ENCODE assay signal across 18 cellular contexts in genomic region chr1:203478231-203478630, GRCh38. TPM values are rescaled to one million over a fixed set of nuclear protein-coding genes. Genes with fewer than 3 reads are reported as not detected.
DNase-seq lines count a peak whose midpoint lies in the region; ATAC-seq, FAIRE-seq and TF ChIP-seq lines count a peak whose summit lies in the region.
"Had no signal": no experiment of that assay in that cellular context is flagged by ENCODE, and none has a peak within 500 bp of the region (broad histone marks: within the 10 kb centered on the region; RNA-seq: fewer than 3 reads in every experiment).

No MANE protein-coding gene starts in this region.

- CTCF ChIA-PET in GM12878 (lab: Yijun Ruan, JAX): interaction anchor here (0.6 to 8.2 kb wide), 14 partner anchors 10 to 306 kb away, joined by 3 to 80 read pairs (median 4); no protein-coding TSS in a partner anchor

- H3K4me1 ChIP-seq in GM12878 (ENCODE audit: control insufficient read depth, insufficient read depth, low read length) (peaks cover 9% of the 10 kb centered on the region; the same call in 1 of the 2 replicates), mesenchymal stem cell (ENCODE audit: control insufficient read depth, insufficient read depth, low read depth, low read length) (peaks cover 7% of the 10 kb centered on the region), suprapubic skin (peaks cover 39% of the 10 kb centered on the region), osteoblast (ENCODE audit: insufficient read depth, low read length) (peaks cover 39% of the 10 kb centered on the region)

- H3K18ac ChIP-seq in mesenchymal stem cell (ENCODE audit: low read depth in 1 of 2, low read length in 2 of 2): no peak overlapping the region

- no peak overlapping the region for H3K4me3 ChIP-seq in GM12878
- H3K4me3 ChIP-seq in mesenchymal stem cell (ENCODE audit: insufficient read depth in 1 of 2, low read depth in 1 of 2, low read length in 2 of 2): no peak overlapping the region
- H3K4me3 ChIP-seq in suprapubic skin: peak overlapping the region; percentile 48
- no peak overlapping the region for H3K4me3 ChIP-seq in osteoblast (ENCODE audit: insufficient read depth, low read length)
- H3K4me3 ChIP-seq: MG63 had no signal

- H3K9me3 ChIP-seq in GM12878 (replicated peaks; ENCODE audit: control insufficient read depth, insufficient read depth, low read length) (no peaks in the 10 kb centered on the region), mesenchymal stem cell (ENCODE audit: control insufficient read depth, low read length) (no peaks in the 10 kb centered on the region), suprapubic skin (no peaks in the 10 kb centered on the region), osteoblast (ENCODE audit: low read depth, low read length) (no peaks in the 10 kb centered on the region)
- H3K9me3 ChIP-seq: MG63 had no signal

- peak; percentile 19; the same call in 2 of the 3 replicates for ATAC-seq in GM12878
- ATAC-seq in HG03521 (IDR thresholded peaks at IDR 0.05; ENCODE audit: unreplicated experiment): no peak
- ATAC-seq in GM21367 (IDR thresholded peaks at IDR 0.05; ENCODE audit: unreplicated experiment): no peak
- ATAC-seq: activated naive CD4-positive, alpha-beta T cell treated with anti-CD3 and anti-CD28 coated beads, Interleukin-2, amount 50 U/mL, for 72 hours; left colon had no signal

- H3K4me2 ChIP-seq in GM12878 (ENCODE audit: control insufficient read depth, insufficient read depth) (0 out of 2 replicates have a peak overlapping the region, but pooled peaks have one; percentile 18), mesenchymal stem cell (ENCODE audit: low read length, poor library complexity, severe bottlenecking) (no peak overlapping the region), osteoblast (ENCODE audit: insufficient read depth, low read length) (no peak overlapping the region)

- H3K27ac ChIP-seq in GM12878 (ENCODE audit: control insufficient read depth, insufficient read depth) (no peak overlapping the region), mesenchymal stem cell (ENCODE audit: low read length, poor library complexity, severe bottlenecking) (no peak overlapping the region), suprapubic skin (peak overlapping the region; percentile 78), osteoblast (ENCODE audit: low read depth, low read length) (no peak overlapping the region)
- H3K27ac ChIP-seq: WERI-Rb-1 had no signal

- peaks cover 0 to 2% of the 10 kb centered on the region in 2 experiments; a peak in 1 of 4 replicates for H3K27me3 ChIP-seq in GM12878 (replicated peaks in 1 of 2; ENCODE audit: control insufficient read depth in 2 of 2, insufficient read depth in 2 of 2, low read length in 1 of 2)
- peaks cover 0 to 54% of the 10 kb centered on the region in 2 experiments for H3K27me3 ChIP-seq in mesenchymal stem cell (ENCODE audit: control insufficient read depth in 1 of 2, insufficient read depth in 1 of 2, low read length in 2 of 2)
- H3K27me3 ChIP-seq in suprapubic skin: no peaks in the 10 kb centered on the region
- peaks cover 2% of the 10 kb centered on the region for H3K27me3 ChIP-seq in osteoblast (ENCODE audit: insufficient read depth, low read length)
- H3K27me3 ChIP-seq: MG63 had no signal

- no peak overlapping the region for H2BK12ac ChIP-seq in mesenchymal stem cell (ENCODE audit: low read length in 2 of 2)

- TF ChIP-seq EP300 in GM12878 (IDR thresholded peaks at IDR 0.05; ENCODE audit: borderline replicate concordance in 1 of 2, control insufficient read depth in 1 of 2, low read depth in 2 of 2, low read length in 2 of 2) (no peak), suprapubic skin (IDR thresholded peaks at IDR 0.05) (no peak)

- no peak overlapping the region for H2BK15ac ChIP-seq in mesenchymal stem cell (ENCODE audit: low read depth, poor library complexity, severe bottlenecking)

- TF ChIP-seq POLR2A in GM12878 (IDR thresholded peaks at IDR 0.05; ENCODE audit: low read depth, low read length) (no peak), suprapubic skin (IDR thresholded peaks at IDR 0.05) (no peak)

- FAIRE-seq in GM12878 (lab: Jason Lieb, UNC) (no peak), D721Med (lab: Jason Lieb, UNC) (no peak)
- FAIRE-seq: bronchial epithelial cell had no signal

- no peaks in the 10 kb centered on the region for H3K79me1 ChIP-seq in mesenchymal stem cell (replicated peaks; ENCODE audit: low read length, poor library complexity, severe bottlenecking)

- SMC1A ChIA-PET in GM12878 (lab: Charles Lee; ENCODE audit: uncharacterized antibody, unreplicated experiment): interaction anchor here (0.7 to 3.4 kb wide), 23 partner anchors 8 to 439 kb away, joined by 3 to 16 read pairs (median 4); no protein-coding TSS in a partner anchor

- WGBS in GM12878 (ENCODE audit: insufficient coverage, insufficient replicate concordance, low lambda C conversion rate, missing lambda C conversion rate): 16% methylated on average over 3 of the region's 3 CpGs
- WGBS in mesenchymal stem cell: 71% methylated on average over 2 of the region's 3 CpGs
- 78% methylated on average over 3 of the region's 3 CpGs for WGBS in suprapubic skin

- H2AFZ ChIP-seq in GM12878 (ENCODE audit: control insufficient read depth, low read depth, low read length): no peak overlapping the region
- H2AFZ ChIP-seq in mesenchymal stem cell (ENCODE audit: low read depth, low read length): no peak overlapping the region
- H2AFZ ChIP-seq in osteoblast (ENCODE audit: low read length): no peak overlapping the region

- RAD21 ChIA-PET in GM12878 (lab: Charles Lee; ENCODE audit: unreplicated experiment): interaction anchor here (1.1 to 3.6 kb wide), 11 partner anchors 10 to 223 kb away, joined by 3 to 17 read pairs (median 6); no protein-coding TSS in a partner anchor

- intact Hi-C loops in GM12878 (cut with micrococcal nuclease; ENCODE audit: unreplicated experiment): no loop called here

- POLR2A ChIA-PET in GM12878 (lab: Charles Lee): interaction anchor here (0.8 to 1.8 kb wide), 3 partner anchors 15 to 167 kb away, joined by 3 to 7 read pairs (median 4); no protein-coding TSS in a partner anchor

- no TSS peak for BruUV-seq in GM12878 (replicated peaks; lab: Mats Ljungman, UMichigan)

- H2BK5ac ChIP-seq in mesenchymal stem cell (ENCODE audit: low read depth, low read length, poor library complexity, severe bottlenecking): no peak overlapping the region

- in situ Hi-C loops in G401 (cut with HindIII; ENCODE audit: low sequenced_read_pairs): no loop called here
- in situ Hi-C loops in GM12878 (cut with MboI): no loop called here

- DNase-seq in G401 (ENCODE audit: low spot score) (peak; percentile 65), GM12878 (ENCODE audit: low read depth, low spot score) (no peak), mesenchymal stem cell (peak; percentile 38), suprapubic skin (ENCODE audit: low spot score in 2 of 2) (no peak), osteoblast (ENCODE audit: insufficient read length, low spot score, missing footprints) (no peak), D721Med (ENCODE audit: insufficient read length, low spot score) (no peak)
- DNase-seq: activated CD4-positive, alpha-beta memory T cell treated with anti-CD3 and anti-CD28 coated beads, Interleukin-2, amount 10 ng/mL, durations not matched to agents 7 days and 5 days; activated T-cell treated with anti-CD3 and anti-CD28 coated beads, Interleukin-2, amount 50 U/mL, for 72 hours; effector CD8-positive, alpha-beta T cell; left colon; MG63; SIG-M5; WERI-Rb-1 had no signal

- H3K9ac ChIP-seq in GM12878 (ENCODE audit: control insufficient read depth, insufficient read depth, low read length): no peak overlapping the region
- no peak overlapping the region for H3K9ac ChIP-seq in mesenchymal stem cell (ENCODE audit: low read length)

- no peaks in the 10 kb centered on the region for H3K36me3 ChIP-seq in GM12878 (ENCODE audit: control insufficient read depth in 2 of 2, insufficient read depth in 2 of 2, low read length in 1 of 2)
- no peaks in the 10 kb centered on the region for H3K36me3 ChIP-seq in mesenchymal stem cell (ENCODE audit: control insufficient read depth in 1 of 2, insufficient read depth in 2 of 2, low read depth in 1 of 2, low read length in 2 of 2)
- H3K36me3 ChIP-seq in suprapubic skin: no peaks in the 10 kb centered on the region
- H3K36me3 ChIP-seq in osteoblast (ENCODE audit: insufficient read depth, low read length): no peaks in the 10 kb centered on the region
- H3K36me3 ChIP-seq: MG63, WERI-Rb-1 had no signal

- no peak for TF ChIP-seq CTCF in GM12878 (IDR thresholded peaks at IDR 0.05 in 2 of 3, conservative IDR thresholded peaks at IDR 0.05 in 1 of 3; ENCODE audit: control insufficient read depth in 2 of 3, extremely low read depth in 1 of 3, insufficient read depth in 1 of 3, low read depth in 3 of 3, low read length in 3 of 3)
- no peak for TF ChIP-seq CTCF in suprapubic skin (IDR thresholded peaks at IDR 0.05)
- TF ChIP-seq CTCF in osteoblast (IDR thresholded peaks at IDR 0.05; ENCODE audit: extremely low read depth, low read depth, low read length): no peak
- no peak for TF ChIP-seq CTCF in D721Med (IDR thresholded peaks at IDR 0.05; ENCODE audit: insufficient read depth, missing control alignments)

- H2AK5ac ChIP-seq in mesenchymal stem cell (ENCODE audit: low read length, severe bottlenecking): no peak overlapping the region

- TF ChIP-seq RAD21 in GM12878 (IDR thresholded peaks at IDR 0.05; ENCODE audit: insufficient read depth, low read depth, low read length): no peak

- no peak overlapping the region for H2BK120ac ChIP-seq in mesenchymal stem cell (ENCODE audit: low read depth, low read length)

- no peak overlapping the region for H3K14ac ChIP-seq in mesenchymal stem cell (ENCODE audit: low read length in 2 of 2)

- H4K8ac ChIP-seq in mesenchymal stem cell (ENCODE audit: low read length): no peak overlapping the region

- H3K79me2 ChIP-seq in GM12878 (ENCODE audit: control insufficient read depth, insufficient read depth, low read length): no peaks in the 10 kb centered on the region
- no peaks in the 10 kb centered on the region for H3K79me2 ChIP-seq in osteoblast (ENCODE audit: insufficient read depth, low read length)

- no peak overlapping the region for H4K91ac ChIP-seq in mesenchymal stem cell (ENCODE audit: low read length)

- H3K23ac ChIP-seq in mesenchymal stem cell (ENCODE audit: low read length in 2 of 2): no peak overlapping the region

- no peak overlapping the region for H3K4ac ChIP-seq in mesenchymal stem cell (ENCODE audit: low read depth in 1 of 2, low read length in 2 of 2)

- H4K20me1 ChIP-seq in GM12878 (ENCODE audit: control insufficient read depth, insufficient read depth) (no peaks in the 10 kb centered on the region), osteoblast (ENCODE audit: insufficient read depth, low read length) (no peaks in the 10 kb centered on the region)

RNA-seq across cellular contexts. Expression of gene PRELP, which starts 2.6 kb away (rescaled TPM):
- not detected in 2 replicates for total RNA-seq in G401 (2014; rRNA removed; shearing (Covaris generic))
- total RNA-seq in GM12878 (2013; cell fraction: nucleolus; rRNA removed): not detected in 2 replicates
- total RNA-seq in GM12878 (2014; rRNA removed): not detected in 2 replicates
- not detected in 2 replicates for total RNA-seq in GM12878 (2014; rRNA removed; fragmentation: Illumina TruSeq; extraction: Trizol)
- total RNA-seq in GM12878 (2021): 0.05 TPM in 2 replicates
- not detected for polyA plus RNA-seq in GM12878 (2011; ENCODE audit: low read depth)
- not detected in 2 replicates for polyA plus RNA-seq in GM12878 (2011; rRNA removed)
- polyA plus RNA-seq in GM12878 (2011; cell fraction: cytosol; rRNA removed): not detected in 2 replicates
- polyA plus RNA-seq in GM12878 (2011; cell fraction: nucleus; rRNA removed): not detected in 2 replicates
- not detected in 2 replicates for polyA plus RNA-seq in GM12878 (2012)
- polyA plus RNA-seq in GM12878 (2014; fragmentation: Illumina TruSeq; extraction: Trizol): not detected in 2 replicates
- polyA plus RNA-seq in GM12878 (2014; fragmentation: Nextera tagmentation; extraction: Ambion mirVana): not detected
- polyA plus RNA-seq in GM12878 (2014; rRNA removed): not detected in 2 replicates
- under 1 TPM in 1 of 2 experiments, not detected in 1; 0.03 TPM for polyA plus RNA-seq in GM12878 (2016; fragmentation: Nextera tagmentation; extraction: Ambion mirVana)
- polyA minus RNA-seq in GM12878 (2011; rRNA and poly(A)+ RNA removed): not detected in 2 replicates
- polyA minus RNA-seq in GM12878 (2011; cell fraction: cytosol; rRNA and poly(A)+ RNA removed): not detected in 2 replicates
- not detected in 2 replicates for polyA minus RNA-seq in GM12878 (2011; cell fraction: nucleus; rRNA and poly(A)+ RNA removed)
- 2.2 TPM for polyA plus RNA-seq in mesenchymal stem cell (2013, experiment 1 of 2)
- 2.1 TPM for polyA plus RNA-seq in mesenchymal stem cell (2013, experiment 2 of 2)
- total RNA-seq in suprapubic skin: 10 to 100 TPM in 3 of 4 donors, 1 to 10 TPM in 1; 6.4 to 34.7 (median 18.0) TPM
- 0.29 and 0.36 TPM in 2 replicates for total RNA-seq in osteoblast
- total RNA-seq: activated CD4-positive, alpha-beta memory T cell treated with anti-CD3 and anti-CD28 coated beads, Interleukin-2, amount 10 ng/mL, durations not matched to agents 7 days and 5 days; activated T-cell treated with anti-CD3 and anti-CD28 coated beads, Interleukin-2, amount 50 U/mL, for 72 hours; bronchial epithelial cell; NCI-H460 had no signal

RNA-seq across cellular contexts. Expression of gene OPTC, which starts 15.7 kb away (rescaled TPM):
- total RNA-seq in G401 (2014; rRNA removed; shearing (Covaris generic)): not detected in 2 replicates
- not detected in 2 replicates for total RNA-seq in GM12878 (2013; cell fraction: nucleolus; rRNA removed)
- total RNA-seq in GM12878 (2014; rRNA removed) (not detected in 2 replicates), GM12878 (2014; rRNA removed; fragmentation: Illumina TruSeq; extraction: Trizol) (not detected in 2 replicates), GM12878 (2021) (not detected in 2 replicates), suprapubic skin (not detected), osteoblast (not detected in 2 replicates)
- polyA plus RNA-seq in GM12878 (2011; ENCODE audit: low read depth): not detected
- polyA plus RNA-seq in GM12878 (2011; rRNA removed) (not detected in 2 replicates), GM12878 (2014; fragmentation: Illumina TruSeq; extraction: Trizol) (not detected in 2 replicates), GM12878 (2014; fragmentation: Nextera tagmentation; extraction: Ambion mirVana) (not detected), GM12878 (2014; rRNA removed) (not detected in 2 replicates), GM12878 (2016; fragmentation: Nextera tagmentation; extraction: Ambion mirVana) (not detected)
- polyA plus RNA-seq in GM12878 (2011; cell fraction: cytosol; rRNA removed): not detected in 2 replicates
- polyA plus RNA-seq in GM12878 (2011; cell fraction: nucleus; rRNA removed): not detected in 2 replicates
- polyA plus RNA-seq in GM12878 (2012): not detected in 2 replicates
- polyA minus RNA-seq in GM12878 (2011; rRNA and poly(A)+ RNA removed): not detected in 2 replicates
- not detected in 2 replicates for polyA minus RNA-seq in GM12878 (2011; cell fraction: cytosol; rRNA and poly(A)+ RNA removed)
- polyA minus RNA-seq in GM12878 (2011; cell fraction: nucleus; rRNA and poly(A)+ RNA removed): not detected in 2 replicates
- polyA plus RNA-seq in mesenchymal stem cell (2013, experiment 1 of 2): not detected
- polyA plus RNA-seq in mesenchymal stem cell (2013, experiment 2 of 2): not detected
- total RNA-seq: activated CD4-positive, alpha-beta memory T cell treated with anti-CD3 and anti-CD28 coated beads, Interleukin-2, amount 10 ng/mL, durations not matched to agents 7 days and 5 days; activated naive CD4-positive, alpha-beta T cell treated with anti-CD3 and anti-CD28 coated beads, Interleukin-2, amount 50 U/mL, for 72 hours; activated T-cell treated with anti-CD3 and anti-CD28 coated beads, Interleukin-2, amount 50 U/mL, for 72 hours; bronchial epithelial cell; left colon; NCI-H460 had no signal

Comparison
In these comparisons a context has a peak if more than half of its experiments do, and no peak if none do; other contexts are left out.
1. DNase-seq: peak in G401 (single experiment) and mesenchymal stem cell (single experiment); none in GM12878 (single experiment), suprapubic skin (0 of 2), osteoblast (single experiment) and D721Med (single experiment).